20 cellular contexts compared by ENCODE assay signal in the genomic region with DNA sequence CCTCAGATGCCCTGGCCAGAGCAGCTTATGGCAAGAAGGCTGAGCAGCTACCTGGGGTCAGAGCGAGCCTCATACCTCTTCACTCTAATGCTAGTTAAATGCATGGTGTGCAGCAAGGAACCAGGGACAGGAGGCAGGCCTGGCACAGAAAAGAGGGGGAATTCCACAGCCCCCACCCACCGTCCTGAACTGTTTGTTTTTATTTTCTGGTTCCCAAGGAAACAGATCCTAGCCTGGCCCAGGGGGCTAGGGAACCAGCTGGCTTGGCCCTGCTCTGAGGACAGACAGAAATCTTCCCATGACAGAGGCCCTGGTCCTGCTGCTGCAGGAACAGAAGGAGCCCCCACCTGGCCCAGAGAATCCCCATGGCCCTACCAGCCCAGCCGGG. TPM values are rescaled to one million over a fixed set of nuclear protein-coding genes. Genes with fewer than 3 reads are reported as not detected.
A peak's percentile ranks its signal among the peaks of the same experiment; 100 is the strongest.
DNase-seq lines count a peak whose midpoint lies in the region; ATAC-seq and TF ChIP-seq lines count a peak whose summit lies in the region.
"Had no signal": no experiment of that assay in that cellular context is flagged by ENCODE, and none has a peak within 500 bp of the region (broad histone marks: within the 10 kb centered on the region; RNA-seq: fewer than 3 reads in every experiment).

No MANE protein-coding gene starts in this region.

- TF ChIP-seq CTCF in osteoblast (IDR thresholded peaks at IDR 0.05; ENCODE audit: extremely low read depth, low read depth, low read length): no peak

- peak; percentile 36 for DNase-seq in NCI-H2227 (lab: John Stamatoyannopoulos, UW; ENCODE audit: unreplicated experiment)
- DNase-seq in NCI-H2227 treated with DMSO at 0.1 percent for 48 hours (lab: John Stamatoyannopoulos, UW): no peak
- DNase-seq in SJCRH30: peak; percentile 26 to 37
- DNase-seq in left ventricle myocardium superior: no peak
- peak; percentile 25 for DNase-seq in osteoblast (ENCODE audit: insufficient read length, low spot score, missing footprints)
- DNase-seq in NCI-H2029 (lab: John Stamatoyannopoulos, UW): no peak
- no peak for DNase-seq in RPMI8226
- DNase-seq: activated CD4-positive, alpha-beta T cell treated with anti-CD3 and anti-CD28 coated beads, Interleukin-2, amount 10 ng/mL, durations not matched to agents 24 days and 14 days; activated CD8-positive, alpha-beta memory T cell treated with anti-CD3 and anti-CD28 coated beads, Interleukin-2, amount 50 U/mL, for 4 hours; activated effector memory CD4-positive, alpha-beta T cell treated with Interleukin-2 at 50 U/mL for 16 hours; BE2C; COR-L47; mammary epithelial cell; naive B cell; NCI-H1417 treated with DMSO at 0.1 percent for 48 hours had no signal

- H3K27ac ChIP-seq in SJCRH30 (no peak overlapping the region), osteoblast (ENCODE audit: low read depth, low read length) (no peak overlapping the region)
- H3K27ac ChIP-seq: hepatocyte had no signal

- H3K9me3 ChIP-seq in SJCRH30 (replicated peaks) (no peaks in the 10 kb centered on the region), osteoblast (ENCODE audit: low read depth, low read length) (no peaks in the 10 kb centered on the region)
- H3K9me3 ChIP-seq: BE2C had no signal

- H3K27me3 ChIP-seq in SJCRH30 (no peaks in the 10 kb centered on the region), osteoblast (ENCODE audit: insufficient read depth, low read length) (peaks cover 14% of the 10 kb centered on the region)
- H3K27me3 ChIP-seq: BE2C, hepatocyte had no signal

- H3K4me2 ChIP-seq in osteoblast (ENCODE audit: insufficient read depth, low read length): no peak overlapping the region
- H3K4me2 ChIP-seq: hepatocyte had no signal

- no peak overlapping the region for H2AFZ ChIP-seq in osteoblast (ENCODE audit: low read length)
- H2AFZ ChIP-seq: hepatocyte had no signal

- peaks cover 12% of the 10 kb centered on the region; the same call in 1 of the 2 replicates for H3K4me1 ChIP-seq in SJCRH30
- H3K4me1 ChIP-seq in osteoblast (ENCODE audit: insufficient read depth, low read length): no peaks in the 10 kb centered on the region

- intact Hi-C loops in left ventricle myocardium superior (cut with micrococcal nuclease): loop anchor here (5.0 kb wide), 1 partner anchor 39 kb away; a partner anchor contains a TSS

- no peaks in the 10 kb centered on the region for H4K20me1 ChIP-seq in osteoblast (ENCODE audit: insufficient read depth, low read length)

- no peaks in the 10 kb centered on the region for H3K79me2 ChIP-seq in osteoblast (ENCODE audit: insufficient read depth, low read length)
- H3K79me2 ChIP-seq: hepatocyte had no signal

- no peaks in the 10 kb centered on the region for H3K36me3 ChIP-seq in SJCRH30
- no peaks in the 10 kb centered on the region for H3K36me3 ChIP-seq in osteoblast (ENCODE audit: insufficient read depth, low read length)
- H3K36me3 ChIP-seq: BE2C had no signal

- H3K4me3 ChIP-seq in SJCRH30: no peak overlapping the region
- H3K4me3 ChIP-seq in osteoblast (ENCODE audit: insufficient read depth, low read length): no peak overlapping the region
- H3K4me3 ChIP-seq: hepatocyte had no signal

- ATAC-seq in left ventricle myocardium superior (peak; percentile 7), HG02884 (IDR thresholded peaks at IDR 0.05; ENCODE audit: unreplicated experiment) (no peak)
- ATAC-seq: stimulated activated effector memory CD8-positive, alpha-beta T cell treated with anti-CD3 and anti-CD28 coated beads, Interleukin-12 subunit alpha, Interleukin-12 subunit beta, amount 100 ng/mL, for 72 hours had no signal

RNA-seq across cellular contexts. Expression of a gene that starts 40.4 kb away (rescaled TPM):
- 0.20 and 0.73 TPM in 2 replicates for total RNA-seq in SJCRH30 (2014; rRNA removed; shearing (Covaris generic))
- 30.1 TPM for total RNA-seq in left ventricle myocardium superior
- under 0.01 and 0.72 TPM in 2 replicates for total RNA-seq in osteoblast
- total RNA-seq: activated CD4-positive, alpha-beta T cell treated with anti-CD3 and anti-CD28 coated beads, Interleukin-2, amount 10 ng/mL, durations not matched to agents 24 days and 14 days; fibroblast of villous mesenchyme; mammary epithelial cell had no signal

RNA-seq across cellular contexts. Expression of a gene that starts 49.2 kb away (rescaled TPM):
- total RNA-seq in SJCRH30 (2014; rRNA removed; shearing (Covaris generic)): not detected in 2 replicates
- total RNA-seq in left ventricle myocardium superior (not detected), osteoblast (not detected in 2 replicates)
- total RNA-seq: fibroblast of villous mesenchyme, hepatocyte, temporal lobe had no signal

Comparison
In these comparisons a context has a peak if more than half of its experiments do, and no peak if none do; other contexts are left out.
1. DNase-seq: peak in NCI-H2227 (single experiment), SJCRH30 (2 of 2) and osteoblast (single experiment); none in NCI-H2227 treated with DMSO at 0.1 percent for 48 hours (single experiment), left ventricle myocardium superior (single experiment), NCI-H2029 (single experiment) and RPMI8226 (single experiment).
2. RNA of a gene that starts 40.4 kb away (total RNA-seq): 30.1 TPM in left ventricle myocardium superior (single experiment); 0.20 to 0.73 TPM in SJCRH30 and under 0.01 to 0.72 TPM in osteoblast; every median in the first group is over 10 times any median in the second.